In the genomic region with DNA sequence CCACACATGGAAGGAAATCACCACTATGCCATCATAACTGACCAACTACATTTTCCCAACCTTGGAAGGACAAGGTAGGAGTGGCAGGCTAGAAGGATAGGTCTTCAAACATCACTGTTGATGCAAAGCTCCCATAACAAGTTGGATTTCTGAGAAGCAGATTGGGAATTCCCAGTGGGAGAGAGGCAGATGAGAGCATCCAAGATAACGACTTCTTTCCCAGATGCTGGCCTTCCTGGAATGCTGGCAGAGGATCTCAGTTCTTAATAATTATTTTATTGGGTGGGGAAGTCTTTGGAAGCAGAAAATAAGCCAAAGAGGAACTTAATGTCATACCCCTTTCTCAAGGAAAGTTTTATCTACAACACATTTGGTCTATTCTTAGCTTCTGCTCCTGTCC, we compare ENCODE assay signal across 11 cellular contexts.
DNase-seq lines count a peak whose midpoint lies in the region; ATAC-seq and TF ChIP-seq lines count a peak whose summit lies in the region.
"Had no signal": no experiment of that assay in that cellular context is flagged by ENCODE, and none has a peak within 500 bp of the region (broad histone marks: within the 10 kb centered on the region; RNA-seq: fewer than 3 reads in every experiment).

No MANE protein-coding gene starts in this region.

- TF ChIP-seq CTCF in Caco-2 (IDR thresholded peaks at IDR 0.05; ENCODE audit: insufficient read depth in 1 of 2, low read depth in 1 of 2, low read length in 1 of 2, severe bottlenecking in 1 of 2, unreplicated experiment in 1 of 2) (no peak), cardiac muscle cell (IDR thresholded peaks at IDR 0.05; ENCODE audit: low read depth, low read length) (no peak), smooth muscle cell (IDR thresholded peaks at IDR 0.05; ENCODE audit: borderline replicate concordance, insufficient read depth, poor library complexity, severe bottlenecking) (no peak)

- intact Hi-C loops in Caco-2 (cut with micrococcal nuclease; ENCODE audit: unreplicated experiment), result no loop called here

- no peak overlapping the region for H2AFZ ChIP-seq in smooth muscle cell (ENCODE audit: low read depth)

- POLR2A ChIA-PET in Caco-2 (lab: Charles Lee), result no interaction called here

- no peaks in the 10 kb centered on the region for H3K4me1 ChIP-seq in Caco-2
- peaks cover 63% of the 10 kb centered on the region for H3K4me1 ChIP-seq in cardiac muscle cell (ENCODE audit: low read depth)
- H3K4me1 ChIP-seq in smooth muscle cell (ENCODE audit: low read depth), result peaks cover 20% of the 10 kb centered on the region

- H3K9ac ChIP-seq in smooth muscle cell (ENCODE audit: low read depth), result no peak overlapping the region

- no peaks in the 10 kb centered on the region for H3K9me3 Mint-ChIP-seq in Caco-2 (ENCODE audit: unreplicated experiment)

- H3K27ac ChIP-seq in cardiac muscle cell (peak overlapping the region; percentile 62), smooth muscle cell (ENCODE audit: low read depth) (peak overlapping the region; percentile 25)
- H3K27ac ChIP-seq: prostate gland had no signal

- H3K4me3 Mint-ChIP-seq in Caco-2 (ENCODE audit: unreplicated experiment) (no peak overlapping the region), T-helper 17 cell (no peak overlapping the region)

- H3K4me1 Mint-ChIP-seq in Caco-2 (ENCODE audit: low read depth, unreplicated experiment) (peaks cover 14% of the 10 kb centered on the region), T-helper 17 cell (peaks cover 64% of the 10 kb centered on the region)

- H3K9me3 ChIP-seq in Caco-2 (no peaks in the 10 kb centered on the region), T-helper 17 cell (ENCODE audit: control insufficient read depth, low read length, poor library complexity, severe bottlenecking) (no peaks in the 10 kb centered on the region), cardiac muscle cell (ENCODE audit: low read depth) (no peaks in the 10 kb centered on the region), smooth muscle cell (replicated peaks; ENCODE audit: low read depth) (no peaks in the 10 kb centered on the region)
- H3K9me3 ChIP-seq: prostate gland had no signal

- H3K27ac Mint-ChIP-seq in Caco-2 (ENCODE audit: unreplicated experiment) (peak overlapping the region; percentile 34), T-helper 17 cell (peak overlapping the region; percentile 95)

- peaks cover 1% of the 10 kb centered on the region; the same call in 1 of the 2 replicates for H3K36me3 ChIP-seq in Caco-2 (ENCODE audit: control insufficient read depth, insufficient read depth, low read length)
- no peaks in the 10 kb centered on the region for H3K36me3 ChIP-seq in cardiac muscle cell
- H3K36me3 ChIP-seq in smooth muscle cell (ENCODE audit: low read depth), result no peaks in the 10 kb centered on the region
- H3K36me3 ChIP-seq: prostate gland had no signal

- ATAC-seq in T-helper 17 cell, result no peak
- no peak for ATAC-seq in HG02678 (IDR thresholded peaks at IDR 0.05; ENCODE audit: unreplicated experiment)
- ATAC-seq in GM19397 (IDR thresholded peaks at IDR 0.05; ENCODE audit: unreplicated experiment), result no peak
- ATAC-seq: left colon had no signal

- no peak overlapping the region for H3K4me3 ChIP-seq in Caco-2 (ENCODE audit: low read depth, low read length)
- no peak overlapping the region for H3K4me3 ChIP-seq in cardiac muscle cell
- H3K4me3 ChIP-seq in smooth muscle cell, result no peak overlapping the region
- H3K4me3 ChIP-seq: prostate gland had no signal

- peaks cover 76% of the 10 kb centered on the region for H3K79me2 ChIP-seq in smooth muscle cell (ENCODE audit: low read depth)

- no peak overlapping the region for H3K4me2 ChIP-seq in smooth muscle cell

- H3K36me3 Mint-ChIP-seq in Caco-2 (ENCODE audit: insufficient read depth, unreplicated experiment) (peaks cover 66% of the 10 kb centered on the region), T-helper 17 cell (ENCODE audit: low read depth) (no peaks in the 10 kb centered on the region)

- peaks cover 7% of the 10 kb centered on the region for H3F3A ChIP-seq in smooth muscle cell (ENCODE audit: low read depth)

- no TSS peak for BruUV-seq in Caco-2 (replicated peaks; lab: Mats Ljungman, UMichigan)

- H3K27me3 Mint-ChIP-seq in Caco-2 (ENCODE audit: insufficient read depth, unreplicated experiment) (no peaks in the 10 kb centered on the region), T-helper 17 cell (no peaks in the 10 kb centered on the region)

- 25% methylated on average over 1 of the region's 1 CpG for WGBS in smooth muscle cell (ENCODE audit: low lambda C conversion rate)

- CTCF ChIA-PET in Caco-2 (lab: Charles Lee), result interaction anchor here (0.6 kb wide), 1 partner anchor 161 kb away, joined by 3 read pairs; no protein-coding TSS in a partner anchor

- DNase-seq in Caco-2 (no peak), T-helper 17 cell (no peak), cardiac muscle cell (ENCODE audit: low read depth in 1 of 2, low spot score in 1 of 2) (peak in 1 of 2 donors; percentile 35), smooth muscle cell (lab: John Stamatoyannopoulos, UW; ENCODE audit: unreplicated experiment) (no peak), SK-N-DZ (ENCODE audit: low spot score) (no peak), NCI-H226 (no peak)
- DNase-seq: activated T-cell treated with anti-CD3 and anti-CD28 coated beads for 4 hours, left colon had no signal

- no peaks in the 10 kb centered on the region for H3K27me3 ChIP-seq in Caco-2 (replicated peaks; ENCODE audit: control insufficient read depth, insufficient read depth, low read length)
- H3K27me3 ChIP-seq in cardiac muscle cell, result no peaks in the 10 kb centered on the region
- no peaks in the 10 kb centered on the region for H3K27me3 ChIP-seq in smooth muscle cell (ENCODE audit: low read depth)

- H4K20me1 ChIP-seq in smooth muscle cell (ENCODE audit: low read depth), result peaks cover 100% of the 10 kb centered on the region
